8 cellular contexts compared by ENCODE assay signal in the genomic region with DNA sequence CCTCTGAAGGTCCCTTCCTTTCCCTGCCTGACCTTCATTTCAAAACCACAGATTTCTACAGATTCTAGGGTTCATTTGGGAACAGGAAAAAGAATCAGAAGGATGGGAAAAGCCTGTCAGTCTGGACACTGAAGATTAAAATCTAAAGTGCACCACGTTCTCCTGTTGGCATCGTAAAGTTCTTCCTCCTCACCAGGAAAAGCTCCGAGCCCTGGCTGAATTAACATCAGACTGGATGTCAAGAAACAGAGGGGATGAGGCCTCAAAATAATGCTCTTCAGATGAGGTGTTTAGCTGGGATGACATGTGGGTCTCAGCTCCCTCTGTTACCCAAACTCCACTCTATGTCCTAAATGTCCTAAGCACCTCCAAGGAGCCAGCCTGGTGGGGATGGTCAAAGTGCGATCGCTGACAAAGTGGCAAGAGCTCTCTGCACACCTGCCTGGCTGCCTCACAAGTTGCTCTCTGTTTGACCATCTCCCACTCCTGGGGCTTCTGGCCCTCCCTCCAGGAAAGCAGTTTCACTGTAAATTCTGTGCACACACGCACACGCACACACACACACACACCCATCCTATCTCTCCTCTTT. TPM values are rescaled to one million over a fixed set of nuclear protein-coding genes. Genes with fewer than 3 reads are reported as not detected.
DNase-seq lines count a peak whose midpoint lies in the region; ATAC-seq and TF ChIP-seq lines count a peak whose summit lies in the region.
"Had no signal": no experiment of that assay in that cellular context is flagged by ENCODE, and none has a peak within 500 bp of the region (broad histone marks: within the 10 kb centered on the region; RNA-seq: fewer than 3 reads in every experiment).

No MANE protein-coding gene starts in this region.

- no peak overlapping the region for H3K18ac ChIP-seq in H9 (ENCODE audit: insufficient read length, low read depth, low read length)

- H4K5ac ChIP-seq in H9 (ENCODE audit: insufficient read length, low read depth, low read length): no peak overlapping the region

- H3K79me2 ChIP-seq in H9 (ENCODE audit: insufficient read depth, low read length): peaks cover 17% of the 10 kb centered on the region; the same call in 1 of the 2 replicates

- peaks cover 29% of the 10 kb centered on the region in 2 experiments for H3K4me1 Mint-ChIP-seq in H9

- no peak overlapping the region for H2BK20ac ChIP-seq in H9 (ENCODE audit: low read depth, low read length, poor library complexity, severe bottlenecking)

- H3K4me2 ChIP-seq in H9 (ENCODE audit: insufficient read depth, insufficient read length, low read length): peak overlapping the region; percentile 94
- peak overlapping the region; percentile 98 for H3K4me2 ChIP-seq in skeletal muscle satellite cell (ENCODE audit: low read length)

- H4K20me1 ChIP-seq in H9 (ENCODE audit: control insufficient read depth, insufficient read depth, insufficient read length): no peaks in the 10 kb centered on the region

- DNase-seq in H9: no peak
- no peak for DNase-seq in fibroblast of the aortic adventitia (ENCODE audit: low read depth)
- no peak for DNase-seq in SHP77 (lab: John Stamatoyannopoulos, UW)
- no peak for DNase-seq in activated CD8-positive, alpha-beta memory T cell treated with anti-CD3 and anti-CD28 coated beads, Interleukin-2, amount 50 U/mL, for 4 hours
- DNase-seq: NCI-H1417 treated with DMSO at 0.1 percent for 48 hours had no signal

- no peak for TF ChIP-seq CTCF in H9 (conservative IDR thresholded peaks at IDR 0.05)
- TF ChIP-seq CTCF in VCaP (conservative IDR thresholded peaks at IDR 0.05): no peak
- TF ChIP-seq CTCF in fibroblast of the aortic adventitia (IDR thresholded peaks at IDR 0.05; ENCODE audit: insufficient read depth, low read length): no peak

- H3K27me3 ChIP-seq in H9 (ENCODE audit: insufficient read depth, low read length) (no peaks in the 10 kb centered on the region), skeletal muscle satellite cell (ENCODE audit: control insufficient read depth, insufficient read depth, low read length) (no peaks in the 10 kb centered on the region)

- H4K8ac ChIP-seq in H9 (replicated peaks; ENCODE audit: insufficient read length, low read depth, low read length): no peak overlapping the region

- H3K27ac ChIP-seq in H9 (ENCODE audit: insufficient read length, low read depth, low read length) (no peak overlapping the region), VCaP (peak overlapping the region; percentile 98)

- H3K27me3 Mint-ChIP-seq in H9 (ENCODE audit: low read depth): peaks cover 16% of the 10 kb centered on the region

- H3T11ph ChIP-seq in H9 (ENCODE audit: low read length): no peak overlapping the region

- H3K27ac Mint-ChIP-seq in H9: no peak overlapping the region; a peak in 1 of 7 replicates

- no peak overlapping the region for H3K4ac ChIP-seq in H9 (ENCODE audit: low read depth, low read length)

- no peak overlapping the region for H3K56ac ChIP-seq in H9 (ENCODE audit: insufficient read length, low read depth, low read length)

- peaks cover 0 to 4% of the 10 kb centered on the region in 2 experiments; a peak in 1 of 5 replicates for H3K9me3 Mint-ChIP-seq in H9

- H2AFZ ChIP-seq in H9 (ENCODE audit: low read length): no peak overlapping the region

- no peak overlapping the region for H4K91ac ChIP-seq in H9 (ENCODE audit: insufficient read length, low read depth, low read length)

- H3K4me3 ChIP-seq in fibroblast of the aortic adventitia (ENCODE audit: low read depth, low read length) (peak overlapping the region; percentile 87), skeletal muscle satellite cell (ENCODE audit: low read length) (peak overlapping the region; percentile 85)

- H3K14ac ChIP-seq in H9 (ENCODE audit: insufficient read depth, low read length): no peak overlapping the region

- H2BK12ac ChIP-seq in H9 (ENCODE audit: insufficient read length, low read depth, low read length): no peak overlapping the region

- peaks cover 11% of the 10 kb centered on the region for H3K79me1 ChIP-seq in H9 (ENCODE audit: insufficient read depth, low read depth, low read length, poor library complexity, severe bottlenecking)

- peak overlapping the region; percentile 84 to 91 for H3K4me3 Mint-ChIP-seq in H9

- no CpG with 5 or more reads among the region's 7 CpGs for WGBS in H9 (ENCODE audit: extremely low coverage, insufficient read length, low lambda C conversion rate)

- H3K9me3 ChIP-seq in H9 (ENCODE audit: control insufficient read depth, low read depth, low read length) (no peaks in the 10 kb centered on the region), skeletal muscle satellite cell (replicated peaks; ENCODE audit: low read length) (no peaks in the 10 kb centered on the region)

- peaks cover 8% of the 10 kb centered on the region for H3K23me2 ChIP-seq in H9 (ENCODE audit: insufficient read length, low read depth, low read length, poor library complexity, severe bottlenecking)

- no peak overlapping the region for H2AK5ac ChIP-seq in H9 (ENCODE audit: insufficient read length, low read length)

- no peak for ATAC-seq in GM18858 (IDR thresholded peaks at IDR 0.05; ENCODE audit: unreplicated experiment)

- peaks cover 0 to 20% (median 8%) of the 10 kb centered on the region in 3 experiments; a peak in 3 of 7 replicates for H3K36me3 Mint-ChIP-seq in H9 (ENCODE audit: insufficient read depth in 1 of 3, low read depth in 3 of 3)

- H3K9ac ChIP-seq in H9 (ENCODE audit: extremely low read depth, insufficient read length, low read length): no peak overlapping the region
- peak overlapping the region; percentile 92 for H3K9ac ChIP-seq in skeletal muscle satellite cell (ENCODE audit: low read depth, low read length)

- H3K4me1 ChIP-seq in H9 (ENCODE audit: insufficient read depth, low read length) (0 out of 2 replicates have a peak, but pooled peaks cover 7% of the 10 kb centered on the region), skeletal muscle satellite cell (ENCODE audit: control insufficient read depth, insufficient read depth, low read length) (peaks cover 12% of the 10 kb centered on the region)

- H3K23ac ChIP-seq in H9 (ENCODE audit: insufficient read length, low read depth, low read length): no peak overlapping the region

- H2BK15ac ChIP-seq in H9 (ENCODE audit: low read depth, low read length): no peak overlapping the region

- peaks cover 12% of the 10 kb centered on the region for H3K36me3 ChIP-seq in skeletal muscle satellite cell (ENCODE audit: insufficient read depth, low read length)

- no peak overlapping the region for H2BK120ac ChIP-seq in H9 (ENCODE audit: low read depth, low read length, poor library complexity, severe bottlenecking)

- H2BK5ac ChIP-seq in H9 (ENCODE audit: insufficient read length, low read length): no peak overlapping the region

RNA-seq across cellular contexts. Expression of a gene that starts 1.9 kb away (rescaled TPM):
- total RNA-seq in H9 (2021) (68.9 and 74.2 TPM in 2 replicates), fibroblast of the aortic adventitia (ENCODE audit: low replicate concordance) (28.4 and 33.3 TPM in 2 replicates)
- total RNA-seq in skeletal muscle satellite cell (2012; rRNA removed): 17.2 and 18.8 TPM in 2 replicates

RNA-seq across cellular contexts. Expression of a gene that starts 44.3 kb away (rescaled TPM):
- total RNA-seq in H9 (2021): 28.1 and 29.4 TPM in 2 replicates
- total RNA-seq in fibroblast of the aortic adventitia (ENCODE audit: low replicate concordance): 13.2 and 27.3 TPM in 2 replicates
- 14.2 and 15.7 TPM in 2 replicates for total RNA-seq in skeletal muscle satellite cell (2012; rRNA removed)
